Comparison of ENCODE assay signal across 8 cellular contexts in genomic region chr18:21112543-21113105, GRCh38. TPM values are rescaled to one million over a fixed set of nuclear protein-coding genes. Genes with fewer than 3 reads are reported as not detected.
DNase-seq lines count a peak whose midpoint lies in the region; ATAC-seq and TF ChIP-seq lines count a peak whose summit lies in the region.

No MANE protein-coding gene starts in this region.

- TF ChIP-seq CTCF in left ventricle myocardium inferior (IDR thresholded peaks at IDR 0.05; ENCODE audit: borderline replicate concordance) = no peak
- TF ChIP-seq CTCF in brain microvascular endothelial cell (IDR thresholded peaks at IDR 0.05; ENCODE audit: low read depth, low read length, missing control alignments) = no peak

- H3K4me3 ChIP-seq in left ventricle myocardium inferior (peak overlapping the region; percentile 96), brain microvascular endothelial cell (ENCODE audit: low read depth, low read length) (peak overlapping the region; percentile 66), aorta (ENCODE audit: low read length in 2 of 2) (peak overlapping the region; percentile 54 to 73)

- DNase-seq in left ventricle myocardium inferior = no peak
- DNase-seq in left cardiac atrium = no peak
- DNase-seq in brain microvascular endothelial cell = no peak
- DNase-seq in lung microvascular endothelial cell (ENCODE audit: low read depth in 2 of 2) = peak; percentile 5 to 6
- no peak for DNase-seq in aorta
- DNase-seq in hypothalamus (lab: John Stamatoyannopoulos, UW) = no peak
- DNase-seq in DMS79 treated with DMSO at 0.1 percent for 48 hours (lab: John Stamatoyannopoulos, UW) = no peak
- no peak for DNase-seq in stimulated activated CD4-positive, alpha-beta T cell treated with anti-CD3 and anti-CD28 coated beads, Interleukin-4, amount 100 ng/mL, for 4 hours

- H3K27me3 ChIP-seq in left ventricle myocardium inferior (ENCODE audit: low read depth) (no peaks in the 10 kb centered on the region), brain microvascular endothelial cell (replicated peaks) (no peaks in the 10 kb centered on the region), aorta (ENCODE audit: control insufficient read depth in 1 of 2, insufficient read depth in 2 of 2, low read length in 1 of 2) (no peaks in the 10 kb centered on the region)

- in situ Hi-C loops in brain microvascular endothelial cell (cut with HindIII; ENCODE audit: low pct_ligation_motif_present, low sequenced_read_pairs) = no loop called here

- ATAC-seq in left cardiac atrium (no peak), aorta (ENCODE audit: low FRiP score) (no peak)

- H3K4me1 ChIP-seq in left ventricle myocardium inferior = peaks cover 52% of the 10 kb centered on the region
- H3K4me1 ChIP-seq in aorta (ENCODE audit: control insufficient read depth in 1 of 2, insufficient read depth in 2 of 2, low read length in 2 of 2) = peaks cover 0 to 6% of the 10 kb centered on the region in 2 donors

- H3K27ac ChIP-seq in left ventricle myocardium inferior (replicated peaks) (peak overlapping the region; percentile 97), brain microvascular endothelial cell (peak overlapping the region; percentile 94), aorta (ENCODE audit: low read depth in 1 of 2, low read length in 2 of 2) (peak overlapping the region; percentile 39 to 86)

- intact Hi-C loops in left ventricle myocardium inferior (cut with micrococcal nuclease) (no loop called here), left cardiac atrium (cut with DNase I) (no loop called here), aorta (cut with DNase I) (loop anchor here in 1 of 2 donors (10.0 kb wide), 4 partner anchors 62 to 138 kb away; no protein-coding TSS in a partner anchor)

- no peaks in the 10 kb centered on the region for H3K9me3 ChIP-seq in left ventricle myocardium inferior (replicated peaks)
- no peaks in the 10 kb centered on the region for H3K9me3 ChIP-seq in aorta (ENCODE audit: control insufficient read depth, low read length)

- H3K36me3 ChIP-seq in left ventricle myocardium inferior (no peaks in the 10 kb centered on the region), brain microvascular endothelial cell (replicated peaks) (peaks cover 2% of the 10 kb centered on the region), aorta (ENCODE audit: control insufficient read depth in 1 of 2, insufficient read depth in 2 of 2, low read length in 1 of 2) (no peaks in the 10 kb centered on the region)

- WGBS in aorta, 2 donors = 2% methylated on average over 9 of the region's 9 CpGs

RNA-seq across cellular contexts. Expression of gene ROCK1, which starts 1.0 kb away (rescaled TPM):
- total RNA-seq in left ventricle myocardium inferior = 34.9 TPM
- total RNA-seq in left cardiac atrium = 10 to 100 TPM; 36.3 to 39.1 TPM
- total RNA-seq in lung microvascular endothelial cell = 26.8 and 31.3 TPM in 2 replicates
- total RNA-seq in aorta = 100 to 1,000 TPM in 1 of 2 donors, 10 to 100 TPM in 1; 98.9 to 147 TPM
- polyA plus RNA-seq in aorta = 10 to 100 TPM; 32.6 to 42.0 TPM

Comparison
In these comparisons a context has a peak if more than half of its experiments do, and no peak if none do; other contexts are left out.
1. DNase-seq: peak in lung microvascular endothelial cell (2 of 2); none in left ventricle myocardium inferior (single experiment), left cardiac atrium (single experiment), brain microvascular endothelial cell (single experiment), aorta (0 of 2), hypothalamus (0 of 51), DMS79 treated with DMSO at 0.1 percent for 48 hours (single experiment) and stimulated activated CD4-positive, alpha-beta T cell treated with anti-CD3 and anti-CD28 coated beads, Interleukin-4, amount 100 ng/mL, for 4 hours (0 of 2).
2. Peak in every context shown above with its lines, with median percentiles within 50 percentile points of each other: H3K27ac ChIP-seq and H3K4me3 ChIP-seq.